ENCODE assay signal across 7 cellular contexts in genomic region chr1:26693557-26694184, GRCh38. TPM values are rescaled to one million over a fixed set of nuclear protein-coding genes. Genes with fewer than 3 reads are reported as not detected.
DNase-seq lines count a peak whose midpoint lies in the region; ATAC-seq and TF ChIP-seq lines count a peak whose summit lies in the region.

No MANE protein-coding gene starts in this region.

- H3K4me1 ChIP-seq in HEK293 (ENCODE audit: control insufficient read depth, insufficient read depth, low read length) (peaks cover 8% of the 10 kb centered on the region), skeletal muscle tissue (ENCODE audit: control insufficient read depth in 3 of 3, insufficient read depth in 3 of 3, low read length in 3 of 3) (peaks cover 39 to 40% (median 40%) of the 10 kb centered on the region in 3 donors)

- DNase-seq in SK-N-MC (ENCODE audit: low read depth, low spot score) (no peak), fibroblast of peridontal ligament (ENCODE audit: extremely low read depth) (peak; percentile 27), nucleus accumbens (lab: John Stamatoyannopoulos, UW) (no peak)

- TF ChIP-seq CTCF in HEK293 (tag by site-specific recombination; IDR thresholded peaks at IDR 0.05), result no peak

- ATAC-seq in HG03045 (IDR thresholded peaks at IDR 0.05; ENCODE audit: unreplicated experiment) (no peak), HG03025 (IDR thresholded peaks at IDR 0.05; ENCODE audit: low FRiP score, unreplicated experiment) (no peak)

- no peaks in the 10 kb centered on the region for H3K27me3 ChIP-seq in skeletal muscle tissue (ENCODE audit: control insufficient read depth in 3 of 3, insufficient read depth in 3 of 3, low read length in 3 of 3)

- H3K27ac ChIP-seq in HEK293 (ENCODE audit: extremely low read depth, low read depth, low read length) (peak overlapping the region; percentile 89; the same call in 1 of the 2 replicates), SK-N-MC (peak overlapping the region; percentile 97), skeletal muscle tissue (ENCODE audit: low read depth, low read length) (peak overlapping the region; percentile 96)

- H3K9me3 ChIP-seq in HEK293 (ENCODE audit: control insufficient read depth, insufficient read depth, low read depth, low read length), result no peaks in the 10 kb centered on the region
- H3K9me3 ChIP-seq in SK-N-MC (ENCODE audit: low read depth, low read length), result peaks cover 3% of the 10 kb centered on the region; the same call in 1 of the 2 replicates
- H3K9me3 ChIP-seq in skeletal muscle tissue (ENCODE audit: control insufficient read depth in 3 of 3, low read length in 3 of 3), result no peaks in the 10 kb centered on the region

- H3K9ac ChIP-seq in SK-N-MC (ENCODE audit: insufficient read length) (peak overlapping the region; percentile 69), skeletal muscle tissue (ENCODE audit: low read depth in 1 of 3, low read length in 3 of 3) (peak overlapping the region; percentile 90 to 99 (median 99))

- H3K36me3 ChIP-seq in HEK293 (ENCODE audit: control insufficient read depth in 2 of 2, insufficient read depth in 1 of 2, low read length in 2 of 2) (no peaks in the 10 kb centered on the region), SK-N-MC (ENCODE audit: insufficient read depth, low read length) (no peaks in the 10 kb centered on the region), skeletal muscle tissue (ENCODE audit: control insufficient read depth in 3 of 3, insufficient read depth in 3 of 3, low read length in 3 of 3) (no peaks in the 10 kb centered on the region)

- H3K4me3 ChIP-seq in HEK293 (ENCODE audit: low read depth, low read length) (no peak overlapping the region), SK-N-MC (peak overlapping the region; percentile 75), skeletal muscle tissue (ENCODE audit: low read length in 3 of 3) (peak overlapping the region; percentile 76 to 95 (median 92))

- CTCF ChIA-PET in HEK293 (lab: Yijun Ruan, JAX), result interaction anchor here (0.7 to 8.4 kb wide), 6 partner anchors 16 to 95 kb away, joined by 3 to 58 read pairs (median 4); partner anchors contain the start of gene PIGV

- POLR2A ChIA-PET in HEK293 (lab: Yijun Ruan, JAX), result interaction anchor here (0.5 to 2.4 kb wide), 13 partner anchors 8 to 171 kb away, joined by 3 to 31 read pairs (median 4); partner anchors contain the start of gene PIGV

TF ChIP-seq in HEK293, 187 proteins besides CTCF, POLR2A, EP300 and RAD21:
- TF ChIP-seq ZNF76 (tag by site-specific recombination; IDR thresholded peaks at IDR 0.05; ENCODE audit: borderline replicate concordance, low read depth) (no peak), ZNF341 (tag by site-specific recombination; IDR thresholded peaks at IDR 0.05; ENCODE audit: low read depth) (no peak), HOXA7 (CRISPR knock-in tag; IDR thresholded peaks at IDR 0.05; ENCODE audit: borderline replicate concordance) (no peak), GLI2 (tag by site-specific recombination; IDR thresholded peaks at IDR 0.05; ENCODE audit: borderline replicate concordance, low read depth) (no peak), ZNF639 (tag by site-specific recombination; IDR thresholded peaks at IDR 0.05) (no peak), SETDB1 (IDR thresholded peaks at IDR 0.05; ENCODE audit: insufficient read length, low read length) (no peak), PRDM1 (tag by site-specific recombination; IDR thresholded peaks at IDR 0.05) (peak; percentile 93), ZNF571 (tag by site-specific recombination; IDR thresholded peaks at IDR 0.05) (no peak)
TF ChIP-seq in HEK293: peak in this region for 1.

RNA-seq across cellular contexts. Expression of gene ARID1A, which starts 2.1 kb away (rescaled TPM):
- total RNA-seq in skeletal muscle tissue, result 18.8 TPM
